ENCODE assay signal across 8 cellular contexts in the genomic region with DNA sequence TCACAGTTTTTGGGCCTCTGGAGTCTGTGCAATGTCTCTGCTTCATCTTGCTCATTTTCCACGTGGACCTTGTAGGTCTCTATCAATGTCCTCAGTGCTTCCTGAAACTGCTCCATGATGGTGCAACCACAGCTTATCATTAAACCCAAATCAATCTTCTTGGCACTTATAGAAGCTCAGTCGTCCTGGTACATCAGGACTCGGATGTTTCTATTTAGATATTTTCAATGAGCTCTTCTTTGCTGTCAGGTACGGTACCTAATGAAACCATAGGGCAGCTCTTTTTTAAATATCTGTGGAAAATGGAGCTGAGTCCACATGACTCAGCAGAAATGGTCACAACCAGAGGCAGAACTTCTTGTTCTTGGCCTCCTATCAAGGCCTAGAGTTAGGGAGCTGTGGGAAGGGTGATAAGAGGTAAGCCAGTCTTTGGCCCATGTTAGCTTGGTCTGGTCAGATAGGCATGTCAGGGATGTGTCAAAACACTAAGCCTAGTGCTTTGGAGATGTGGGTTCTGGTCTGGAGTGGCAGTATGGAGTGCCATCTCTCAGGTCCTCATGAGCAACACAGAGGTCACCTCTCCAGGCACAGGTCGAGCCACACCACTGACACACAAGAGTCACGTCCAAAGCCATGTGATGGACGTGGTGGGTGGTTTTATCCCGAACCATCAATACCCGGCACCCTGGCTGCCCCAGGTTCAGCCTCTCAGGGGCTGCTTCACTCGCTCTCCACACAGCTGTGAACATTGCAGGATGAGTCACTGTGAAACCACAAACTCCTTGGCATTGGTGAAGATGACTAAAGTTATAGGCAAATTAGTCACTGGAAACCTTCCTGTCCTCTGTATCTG.
DNase-seq lines count a peak whose midpoint lies in the region; ATAC-seq and TF ChIP-seq lines count a peak whose summit lies in the region.

No MANE protein-coding gene starts in this region.

- H3K36me3 ChIP-seq in skeletal muscle tissue (ENCODE audit: control insufficient read depth in 3 of 3, insufficient read depth in 3 of 3, low read length in 3 of 3), result no peaks in the 10 kb centered on the region
- H3K36me3 ChIP-seq in H7 (replicated peaks; ENCODE audit: control insufficient read depth, insufficient read depth, low read length), result no peaks in the 10 kb centered on the region

- DNase-seq in NCI-H226 (peak; percentile 96), fibroblast of peridontal ligament (ENCODE audit: extremely low read depth) (peak; percentile 98), H7 (no peak), NCI-H2227 treated with DMSO at 0.1 percent for 48 hours (lab: John Stamatoyannopoulos, UW) (no peak)
- peak; percentile 40 for DNase-seq in activated CD8-positive, alpha-beta memory T cell treated with anti-CD3 and anti-CD28 coated beads, Interleukin-2, amount 50 U/mL, for 24 hours (ENCODE audit: extremely low read depth)

- no peak overlapping the region for H3K4me3 ChIP-seq in skeletal muscle tissue (ENCODE audit: low read length in 3 of 3)
- no peak overlapping the region for H3K4me3 ChIP-seq in H7 (ENCODE audit: insufficient read depth, low read depth, low read length)

- H3K27ac ChIP-seq in skeletal muscle tissue (ENCODE audit: low read depth, low read length), result peak overlapping the region; percentile 37

- no peak overlapping the region for H3K9ac ChIP-seq in skeletal muscle tissue (ENCODE audit: low read depth in 1 of 3, low read length in 3 of 3)

- peak; percentile 23 for TF ChIP-seq POLR2A in GM15510 (IDR thresholded peaks at IDR 0.05; ENCODE audit: borderline replicate concordance, extremely low read depth, insufficient read length)

- H3K27me3 ChIP-seq in skeletal muscle tissue (ENCODE audit: control insufficient read depth in 3 of 3, insufficient read depth in 3 of 3, low read length in 3 of 3), result no peaks in the 10 kb centered on the region
- H3K27me3 ChIP-seq in H7 (ENCODE audit: control insufficient read depth, insufficient read depth, low read length), result no peaks in the 10 kb centered on the region

- peak; percentile 82 for ATAC-seq in HG02678 (IDR thresholded peaks at IDR 0.05; ENCODE audit: unreplicated experiment)

- H3K4me1 ChIP-seq in skeletal muscle tissue (ENCODE audit: control insufficient read depth in 3 of 3, insufficient read depth in 3 of 3, low read length in 3 of 3), result peaks cover 12 to 22% (median 12%) of the 10 kb centered on the region in 3 donors

- H3K9me3 ChIP-seq in skeletal muscle tissue (ENCODE audit: control insufficient read depth in 3 of 3, low read length in 3 of 3), result no peaks in the 10 kb centered on the region

Comparison
In these comparisons a context has a peak if more than half of its experiments do, and no peak if none do; other contexts are left out.
1. DNase-seq: peak in NCI-H226 (single experiment), activated CD8-positive, alpha-beta memory T cell treated with anti-CD3 and anti-CD28 coated beads, Interleukin-2, amount 50 U/mL, for 24 hours (single experiment) and fibroblast of peridontal ligament (single experiment); none in H7 (single experiment) and NCI-H2227 treated with DMSO at 0.1 percent for 48 hours (single experiment).